In the genomic region with DNA sequence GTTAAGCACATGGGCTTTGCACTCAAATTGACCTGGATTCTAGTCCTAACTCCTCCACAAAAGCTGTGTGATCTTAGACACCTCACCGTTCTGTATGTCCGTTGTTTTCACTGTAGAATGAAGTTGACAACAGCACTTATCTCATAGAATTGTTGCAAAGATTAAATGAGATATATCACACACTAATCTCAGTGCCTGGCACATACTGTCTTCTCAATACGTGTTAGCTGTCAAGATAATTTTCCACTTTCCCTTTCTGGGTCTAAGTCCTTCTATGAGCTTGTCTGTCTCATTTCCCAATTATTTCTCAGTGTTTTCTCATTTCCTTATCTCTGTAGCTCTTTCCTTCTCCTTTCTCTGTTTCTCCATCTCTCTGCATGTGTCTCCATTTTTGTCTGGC, we compare ENCODE assay signal across 24 cellular contexts.
"Had no signal": no experiment of that assay in that cellular context is flagged by ENCODE, and none has a peak within 500 bp of the region (broad histone marks: within the 10 kb centered on the region; RNA-seq: fewer than 3 reads in every experiment).

No MANE protein-coding gene starts in this region.

- H3K4me3 Mint-ChIP-seq: immature natural killer cell; memory B cell; mesothelial cell of epicardium; naive B cell; naive thymus-derived CD4-positive, alpha-beta T cell had no signal

- H3K27ac ChIP-seq: hepatocyte, left lung, left ventricle myocardium inferior, lower lobe of right lung had no signal

- H3K36me3 ChIP-seq: left lung, left ventricle myocardium inferior, lower lobe of right lung had no signal

- H3K9me3 ChIP-seq: left lung, lower lobe of right lung, mucosa of descending colon had no signal

- H3K4me3 ChIP-seq: hepatocyte, left lung, left ventricle myocardium inferior, lower lobe of right lung, lung, mucosa of descending colon had no signal

- H3K36me3 Mint-ChIP-seq: immature natural killer cell; memory B cell; mesothelial cell of epicardium; naive B cell; naive thymus-derived CD4-positive, alpha-beta T cell had no signal

- DNase-seq: hippocampal formation; hypothalamus; immature natural killer cell; islet precursor cell; kidney; kidney glomerular epithelial cell; left cardiac atrium; left colon; left lung; left ventricle myocardium inferior; left ventricle myocardium superior; lower lobe of right lung; mammary epithelial cell; mesenchymal stem cell; mesendoderm; midbrain; mucosa of descending colon; naive B cell; naive thymus-derived CD4-positive, alpha-beta T cell had no signal

- H3K27ac Mint-ChIP-seq: immature natural killer cell; memory B cell; mesothelial cell of epicardium; naive B cell; naive thymus-derived CD4-positive, alpha-beta T cell had no signal

- H3K4me2 ChIP-seq: hepatocyte had no signal

- ATAC-seq: left colon; left lobe of liver; left lung; left ventricle myocardium superior; lower lobe of right lung; mucosa of descending colon; naive thymus-derived CD4-positive, alpha-beta T cell had no signal

- H3K9me3 Mint-ChIP-seq: memory B cell had no signal

- H3K4me1 ChIP-seq: left lung, left ventricle myocardium inferior, lower lobe of right lung had no signal

- H3K79me2 ChIP-seq: hepatocyte had no signal

- H2AFZ ChIP-seq: hepatocyte had no signal

- H3K27me3 ChIP-seq: hepatocyte, left lung had no signal

- H3K4me1 Mint-ChIP-seq: immature natural killer cell; memory B cell; mesothelial cell of epicardium; naive B cell; naive thymus-derived CD4-positive, alpha-beta T cell had no signal
